Comparison of ENCODE assay signal across 18 cellular contexts in genomic region chr1:60255565-60255964, GRCh38.
A peak's percentile ranks its signal among the peaks of the same experiment; 100 is the strongest.
DNase-seq lines count a peak whose midpoint lies in the region; ATAC-seq and TF ChIP-seq lines count a peak whose summit lies in the region.
"Had no signal": no experiment of that assay in that cellular context is flagged by ENCODE, and none has a peak within 500 bp of the region (broad histone marks: within the 10 kb centered on the region; RNA-seq: fewer than 3 reads in every experiment).

No MANE protein-coding gene starts in this region.

- H3K4me2 ChIP-seq in GM23248 (ENCODE audit: unreplicated experiment), result peak overlapping the region; percentile 13
- H3K4me2 ChIP-seq in fibroblast of lung (ENCODE audit: extremely low read depth, insufficient read depth, low read length), result no peak overlapping the region
- H3K4me2 ChIP-seq: BLaER1 treated with 17β-estradiol and CSF1 and Interleukin-3, amounts not matched to agents 10 nM and 100 nM had no signal

- H3K27me3 ChIP-seq in GM23248 (replicated peaks; ENCODE audit: insufficient read depth), result no peaks in the 10 kb centered on the region
- H3K27me3 ChIP-seq in fibroblast of lung (ENCODE audit: control insufficient read depth, insufficient read depth, low read length), result no peaks in the 10 kb centered on the region
- H3K27me3 ChIP-seq: BLaER1 treated with 17β-estradiol and CSF1 and Interleukin-3, amounts not matched to agents 10 nM and 100 nM; gastrocnemius medialis; SJCRH30 had no signal

- TF ChIP-seq CTCF in fibroblast of lung (conservative IDR thresholded peaks at IDR 0.05 in 1 of 2, IDR thresholded peaks at IDR 0.05 in 1 of 2; ENCODE audit: low read depth in 1 of 2, low read length in 2 of 2), result no peak

- H3K4me3 ChIP-seq in GM23248 (no peak overlapping the region), fibroblast of lung (replicated peaks in 1 of 4; ENCODE audit: control extremely low read depth in 1 of 4, insufficient read depth in 1 of 4, low read depth in 3 of 4, low read length in 4 of 4) (no peak overlapping the region)
- H3K4me3 ChIP-seq: BLaER1 treated with 17β-estradiol and CSF1 and Interleukin-3, amounts not matched to agents 10 nM and 100 nM; gastrocnemius medialis; GM12878; SJCRH30 had no signal

- H2AFZ ChIP-seq in GM23248, result no peak overlapping the region
- no peak overlapping the region for H2AFZ ChIP-seq in fibroblast of lung (ENCODE audit: low read length)

- H3K9me2 ChIP-seq in GM23248 (ENCODE audit: insufficient read depth), result no peaks in the 10 kb centered on the region

- 100% methylated on average over 1 of the region's 1 CpG for WGBS in GM23248 (ENCODE audit: low coverage in 1 of 2, low lambda C conversion rate in 2 of 2, missing lambda C conversion rate in 2 of 2), 2 experiments

- H3K9ac ChIP-seq in GM23248, result no peak overlapping the region
- H3K9ac ChIP-seq in fibroblast of lung (ENCODE audit: insufficient read depth, low read length), result no peak overlapping the region
- H3K9ac ChIP-seq: BLaER1 treated with 17β-estradiol and CSF1 and Interleukin-3, amounts not matched to agents 10 nM and 100 nM had no signal

- ATAC-seq in HG02973 (IDR thresholded peaks at IDR 0.05; ENCODE audit: unreplicated experiment), result no peak
- ATAC-seq: gastrocnemius medialis, GM12878 had no signal

- H3K36me3 ChIP-seq in GM23248 (ENCODE audit: low read depth) (no peaks in the 10 kb centered on the region), fibroblast of lung (ENCODE audit: control insufficient read depth, insufficient read depth, low read length) (no peaks in the 10 kb centered on the region)
- H3K36me3 ChIP-seq: BLaER1 treated with 17β-estradiol and CSF1 and Interleukin-3, amounts not matched to agents 10 nM and 100 nM; gastrocnemius medialis; SJCRH30 had no signal

- CTCF ChIA-PET in HEK293T (lab: Yijun Ruan, JAX), result no interaction called here

- H3K4me1 ChIP-seq in GM23248 (ENCODE audit: insufficient read depth) (peaks cover 9% of the 10 kb centered on the region), fibroblast of lung (ENCODE audit: control insufficient read depth, extremely low read depth, insufficient read depth, low read length) (peaks cover 2% of the 10 kb centered on the region)
- H3K4me1 ChIP-seq: BLaER1 treated with 17β-estradiol and CSF1 and Interleukin-3, amounts not matched to agents 10 nM and 100 nM; gastrocnemius medialis; SJCRH30 had no signal

- H3K9me3 ChIP-seq in GM23248 (ENCODE audit: low read depth) (no peaks in the 10 kb centered on the region), fibroblast of lung (ENCODE audit: control insufficient read depth, insufficient read depth, low read depth, low read length) (no peaks in the 10 kb centered on the region)
- H3K9me3 ChIP-seq: BLaER1 treated with 17β-estradiol and CSF1 and Interleukin-3, amounts not matched to agents 10 nM and 100 nM; gastrocnemius medialis had no signal

- in situ Hi-C loops in GM23248 (cut with MboI), result no loop called here

- H3K27ac ChIP-seq in GM23248 (no peak overlapping the region), fibroblast of lung (ENCODE audit: insufficient read depth, low read length) (no peak overlapping the region)
- H3K27ac ChIP-seq: BLaER1 treated with 17β-estradiol and CSF1 and Interleukin-3, amounts not matched to agents 10 nM and 100 nM; gastrocnemius medialis; SJCRH30 had no signal

- DNase-seq in A172 (ENCODE audit: low spot score) (peak; percentile 36), GM23248 (peak; percentile 42), RPMI7951 (ENCODE audit: low read depth) (peak; percentile 7), fibroblast of lung (ENCODE audit: low read depth in 2 of 2) (peak; percentile 24 to 43), COLO829 (ENCODE audit: low spot score) (no peak), HEK293T (ENCODE audit: extremely low spot score) (no peak), globus pallidus (ENCODE audit: low spot score) (no peak)
- DNase-seq: activated CD8-positive, alpha-beta memory T cell treated with anti-CD3 and anti-CD28 coated beads, Interleukin-2, amount 50 U/mL, for 4 hours; cortex of kidney; gastrocnemius medialis; kidney; NCI-H1436; nucleus accumbens; SJCRH30; T-helper 2 cell had no signal

- H4K20me1 ChIP-seq in GM23248 (ENCODE audit: insufficient read depth) (no peaks in the 10 kb centered on the region), fibroblast of lung (ENCODE audit: control insufficient read depth, extremely low read depth, insufficient read depth, low read length) (no peaks in the 10 kb centered on the region)
- H4K20me1 ChIP-seq: BLaER1 treated with 17β-estradiol and CSF1 and Interleukin-3, amounts not matched to agents 10 nM and 100 nM had no signal

- H3K79me2 ChIP-seq in GM23248 (ENCODE audit: insufficient read depth) (no peaks in the 10 kb centered on the region), fibroblast of lung (ENCODE audit: control insufficient read depth, insufficient read depth, low read length) (no peaks in the 10 kb centered on the region)

- no peaks in the 10 kb centered on the region for H3F3A ChIP-seq in GM23248 (ENCODE audit: insufficient read depth)

- POLR2A ChIA-PET in HEK293T (lab: Yijun Ruan, JAX), result no interaction called here

TF ChIP-seq in HEK293T, 16 proteins besides CTCF, POLR2A, EP300 and RAD21:
- no peak for TF ChIP-seq ZNF384 (IDR thresholded peaks at IDR 0.05)

Comparison
In these comparisons a context has a peak if more than half of its experiments do, and no peak if none do; other contexts are left out.
1. DNase-seq: peak in A172 (single experiment), GM23248 (single experiment), RPMI7951 (single experiment) and fibroblast of lung (2 of 2); none in COLO829 (single experiment), HEK293T (single experiment) and globus pallidus (single experiment).